ENCODE assay signal across 11 cellular contexts in the genomic region with DNA sequence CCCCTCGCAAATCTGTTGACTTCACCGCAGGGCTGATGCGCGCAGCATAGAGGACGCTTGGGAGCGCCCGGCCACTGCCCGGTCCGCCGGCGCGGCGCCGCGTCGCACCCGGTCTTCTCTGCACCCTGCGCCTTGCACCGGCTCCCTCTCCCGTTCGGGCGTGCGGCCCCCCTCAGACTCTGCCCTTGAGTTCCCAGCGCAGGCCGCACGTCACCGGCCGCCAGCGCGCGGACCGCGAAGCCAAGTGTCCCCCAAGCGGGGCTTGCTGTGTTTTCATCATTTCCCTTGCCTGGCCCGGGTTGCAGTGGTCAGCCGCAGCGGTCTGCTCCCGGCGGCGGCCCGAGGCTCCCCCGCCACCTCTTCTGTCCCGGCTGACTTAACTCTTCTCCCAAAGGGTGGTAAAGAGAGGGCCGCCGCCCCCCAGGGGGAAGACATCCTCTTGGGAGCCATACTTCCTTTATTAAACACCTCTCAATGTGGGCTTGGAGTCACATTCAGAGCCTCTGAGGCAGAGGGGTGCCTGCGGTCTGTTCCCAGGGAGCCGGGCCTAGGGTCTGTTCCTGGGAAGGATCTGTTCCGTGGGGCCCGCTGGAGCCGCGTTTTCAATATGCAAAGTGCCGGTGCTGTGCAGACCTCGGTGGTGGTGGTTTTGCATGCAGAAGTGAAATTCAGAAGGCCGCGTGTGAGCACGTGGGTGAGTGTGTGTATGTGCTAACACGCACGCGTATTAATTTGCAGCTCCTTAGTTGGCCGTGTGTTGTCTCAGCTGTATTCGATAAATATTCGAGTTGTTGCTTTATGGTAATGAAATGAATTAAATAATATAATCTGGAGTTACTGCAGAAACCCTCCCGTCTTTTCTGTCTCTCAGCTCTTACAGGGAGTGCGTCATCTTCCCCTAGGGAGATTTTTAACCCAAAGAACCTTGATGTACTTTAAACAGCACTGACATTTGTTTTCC. TPM values are rescaled to one million over a fixed set of nuclear protein-coding genes. Genes with fewer than 3 reads are reported as not detected.
A peak's percentile ranks its signal among the peaks of the same experiment; 100 is the strongest.
DNase-seq lines count a peak whose midpoint lies in the region; ATAC-seq and TF ChIP-seq lines count a peak whose summit lies in the region.
"Had no signal": no experiment of that assay in that cellular context is flagged by ENCODE, and none has a peak within 500 bp of the region (broad histone marks: within the 10 kb centered on the region; RNA-seq: fewer than 3 reads in every experiment).

No MANE protein-coding gene starts in this region.

- H3K27ac ChIP-seq in hepatocyte = peak overlapping the region; percentile 87
- peak overlapping the region; percentile 58 to 66 for H3K27ac ChIP-seq in prostate gland

- H3K79me2 ChIP-seq in hepatocyte = peaks cover 100% of the 10 kb centered on the region

- peaks cover 13% of the 10 kb centered on the region for H4K20me1 ChIP-seq in hepatocyte (ENCODE audit: insufficient read depth, poor library complexity, severe bottlenecking)

- H3K27me3 ChIP-seq in hepatocyte (no peaks in the 10 kb centered on the region), prostate gland (replicated peaks; ENCODE audit: insufficient read depth) (no peaks in the 10 kb centered on the region)

- no peaks in the 10 kb centered on the region for H3K36me3 ChIP-seq in hepatocyte (replicated peaks; ENCODE audit: insufficient read depth, low read depth)
- no peaks in the 10 kb centered on the region for H3K36me3 ChIP-seq in prostate gland

- intact Hi-C loops in prostate gland (cut with DNase I) = loop anchor here (5.0 kb wide), 1 partner anchor 41 kb away; no protein-coding TSS in a partner anchor

- H3K4me1 ChIP-seq in hepatocyte (ENCODE audit: insufficient read depth) (peaks cover 41% of the 10 kb centered on the region), prostate gland (replicated peaks) (no peaks in the 10 kb centered on the region)

- H3K9me3 ChIP-seq in hepatocyte (ENCODE audit: low read depth) (no peaks in the 10 kb centered on the region), prostate gland (no peaks in the 10 kb centered on the region)

- no peak for ATAC-seq in HG03521 (IDR thresholded peaks at IDR 0.05; ENCODE audit: unreplicated experiment)

- H3K9me2 ChIP-seq in hepatocyte (replicated peaks; ENCODE audit: insufficient read depth) = no peaks in the 10 kb centered on the region

- H3K4me3 ChIP-seq in hepatocyte = no peak overlapping the region
- H3K4me3 ChIP-seq in prostate gland = peak overlapping the region in 1 of 2 donors; percentile 3

- DNase-seq in C1 segment of cervical spinal cord (lab: John Stamatoyannopoulos, UW) (peak in 11 of 14 donors; percentile 16 to 65 (median 45)), brain pericyte (ENCODE audit: low read depth, low spot score) (peak; percentile 85), hepatocyte (ENCODE audit: low spot score) (no peak), prostate gland (ENCODE audit: low spot score) (no peak), NCI-H446 (lab: John Stamatoyannopoulos, UW) (no peak), DMS53 treated with DMSO at 0.1 percent for 48 hours (lab: John Stamatoyannopoulos, UW; ENCODE audit: unreplicated experiment) (no peak)
- DNase-seq in stimulated activated CD4-positive, alpha-beta T cell treated with anti-CD3 and anti-CD28 coated beads, Interleukin-4, amount 100 ng/mL, for 4 hours = no peak
- DNase-seq: activated CD4-positive, alpha-beta T cell treated with anti-CD3 and anti-CD28 coated beads for 4 hours; stimulated activated CD4-positive, alpha-beta T cell treated with anti-CD3 and anti-CD28 coated beads, Interleukin-2, amount 100 ng/mL, for 24 hours had no signal

- WGBS in hepatocyte (ENCODE audit: low lambda C conversion rate, missing lambda C conversion rate) = 50% methylated on average over 59 of the region's 64 CpGs
- 44% methylated on average over 63 of the region's 64 CpGs for WGBS in prostate gland

- no peak for TF ChIP-seq POLR2A in prostate gland (IDR thresholded peaks at IDR 0.05)

- TF ChIP-seq CTCF in hepatocyte (IDR thresholded peaks at IDR 0.05; ENCODE audit: poor library complexity) (no peak), prostate gland (IDR thresholded peaks at IDR 0.05) (no peak)

- peak overlapping the region; percentile 2 for H2AFZ ChIP-seq in hepatocyte

- peak overlapping the region; percentile 75 for H3K4me2 ChIP-seq in hepatocyte

RNA-seq across cellular contexts. Expression of gene PBX1, which starts 17.6 kb away (rescaled TPM):
- total RNA-seq in hepatocyte = 61.2 and 61.6 TPM in 2 replicates
- 14.0 and 14.8 TPM in 2 replicates for polyA plus RNA-seq in hepatocyte
- total RNA-seq in prostate gland = 10 to 100 TPM; 50.2 to 60.4 TPM
- polyA plus RNA-seq: CD14-positive monocyte had no signal

Comparison
In these comparisons a context has a peak if more than half of its experiments do, and no peak if none do; other contexts are left out.
1. DNase-seq: peak in C1 segment of cervical spinal cord (11 of 14) and brain pericyte (single experiment); none in hepatocyte (single experiment), prostate gland (single experiment), stimulated activated CD4-positive, alpha-beta T cell treated with anti-CD3 and anti-CD28 coated beads, Interleukin-4, amount 100 ng/mL, for 4 hours (0 of 2), NCI-H446 (0 of 2) and DMS53 treated with DMSO at 0.1 percent for 48 hours (single experiment).